In genomic region chr14:74647834-74648361, GRCh38 we compare ENCODE assay signal across 9 cellular contexts. TPM values are rescaled to one million over a fixed set of nuclear protein-coding genes. Genes with fewer than 3 reads are reported as not detected.
DNase-seq lines count a peak whose midpoint lies in the region; ATAC-seq, FAIRE-seq and TF ChIP-seq lines count a peak whose summit lies in the region.
"Had no signal": no experiment of that assay in that cellular context is flagged by ENCODE, and none has a peak within 500 bp of the region (broad histone marks: within the 10 kb centered on the region; RNA-seq: fewer than 3 reads in every experiment).

No MANE protein-coding gene starts in this region.

- H3K27me3 ChIP-seq in bronchial epithelial cell (ENCODE audit: control insufficient read depth, insufficient read depth, low read length), result no peaks in the 10 kb centered on the region
- no peaks in the 10 kb centered on the region for H3K27me3 ChIP-seq in pancreas

- peaks cover 6 to 19% of the 10 kb centered on the region in 2 donors for H3K27me3 Mint-ChIP-seq in stimulated activated naive B cell treated with anti-CD40 and anti-IgM and Interleukin-4, amounts not matched to agents 10 μg/mL and 1 μg/mL and 100 μg/mL, for 72 hours
- H3K27me3 Mint-ChIP-seq: activated T-cell treated with anti-CD3 and anti-CD28 coated beads, Interleukin-2, amount 50 U/mL, for 24 hours had no signal

- 6 to 12% methylated on average over 5 of the region's 5 CpGs for WGBS in pancreas, 2 donors

- no peak overlapping the region for H3K27ac ChIP-seq in pancreas

- peaks cover 0 to 1% of the 10 kb centered on the region in 2 donors for H3K36me3 Mint-ChIP-seq in stimulated activated naive B cell treated with anti-CD40 and anti-IgM and Interleukin-4, amounts not matched to agents 10 μg/mL and 1 μg/mL and 100 μg/mL, for 72 hours

- no peaks in the 10 kb centered on the region for H3K9me3 Mint-ChIP-seq in stimulated activated naive B cell treated with anti-CD40 and anti-IgM and Interleukin-4, amounts not matched to agents 10 μg/mL and 1 μg/mL and 100 μg/mL, for 72 hours
- H3K9me3 Mint-ChIP-seq: activated T-cell treated with anti-CD3 and anti-CD28 coated beads, Interleukin-2, amount 50 U/mL, for 24 hours had no signal

- peaks cover 0 to 6% (median 0%) of the 10 kb centered on the region in 3 donors for H3K4me1 ChIP-seq in pancreas

- H3K36me3 ChIP-seq in bronchial epithelial cell (ENCODE audit: control insufficient read depth, insufficient read depth, low read length) (no peaks in the 10 kb centered on the region), pancreas (no peaks in the 10 kb centered on the region)

- TF ChIP-seq CTCF in bronchial epithelial cell (IDR thresholded peaks at IDR 0.05; ENCODE audit: insufficient read depth, low read length, severe bottlenecking) (no peak), pancreas (IDR thresholded peaks at IDR 0.05) (no peak)

- H3K4me3 Mint-ChIP-seq in stimulated activated naive B cell treated with anti-CD40 and anti-IgM and Interleukin-4, amounts not matched to agents 10 μg/mL and 1 μg/mL and 100 μg/mL, for 72 hours, result no peak overlapping the region
- H3K4me3 Mint-ChIP-seq: activated T-cell treated with anti-CD3 and anti-CD28 coated beads, Interleukin-2, amount 50 U/mL, for 24 hours had no signal

- no peak overlapping the region for H3K27ac Mint-ChIP-seq in stimulated activated naive B cell treated with anti-CD40 and anti-IgM and Interleukin-4, amounts not matched to agents 10 μg/mL and 1 μg/mL and 100 μg/mL, for 72 hours
- H3K27ac Mint-ChIP-seq: activated T-cell treated with anti-CD3 and anti-CD28 coated beads, Interleukin-2, amount 50 U/mL, for 24 hours had no signal

- no peak for FAIRE-seq in bronchial epithelial cell (lab: Jason Lieb, UNC)
- FAIRE-seq in pancreas (lab: Jason Lieb, UNC), result no peak

- H3K4me3 ChIP-seq in bronchial epithelial cell (ENCODE audit: low read depth, low read length) (no peak overlapping the region), pancreas (no peak overlapping the region)

- H3K4me1 Mint-ChIP-seq in stimulated activated naive B cell treated with anti-CD40 and anti-IgM and Interleukin-4, amounts not matched to agents 10 μg/mL and 1 μg/mL and 100 μg/mL, for 72 hours, result peaks cover 3 to 4% of the 10 kb centered on the region in 2 donors

- intact Hi-C loops in pancreas (cut with DNase I), result no loop called here

- H3K9me3 ChIP-seq in pancreas, result no peaks in the 10 kb centered on the region

- ATAC-seq in pancreas (peak; percentile 40 to 72 (median 56)), GM19467 (IDR thresholded peaks at IDR 0.05; ENCODE audit: unreplicated experiment) (no peak)
- ATAC-seq in stimulated activated naive B cell treated with anti-CD40 and anti-IgM and Interleukin-4, amounts not matched to agents 10 μg/mL and 1 μg/mL and 100 μg/mL, for 72 hours (replicated peaks), result no peak

- peak; percentile 36 for DNase-seq in EH (ENCODE audit: low read depth)
- DNase-seq in NCI-H2107 treated with DMSO at 0.1 percent for 48 hours (lab: John Stamatoyannopoulos, UW; ENCODE audit: unreplicated experiment), result peak; percentile 80
- peak; percentile 73 for DNase-seq in bronchial epithelial cell (ENCODE audit: low read depth)
- peak in 4 of 6 donors; percentile 9 to 52 (median 28) for DNase-seq in pancreas
- DNase-seq in NCI-H128 (lab: John Stamatoyannopoulos, UW; ENCODE audit: unreplicated experiment), result no peak
- no peak for DNase-seq in activated CD4-positive, CD25-positive, alpha-beta regulatory T cell (lab: John Stamatoyannopoulos, UW)
- DNase-seq in stimulated activated naive B cell treated with anti-CD40 and anti-IgM and Interleukin-4, amounts not matched to agents 10 μg/mL and 1 μg/mL and 100 μg/mL, for 72 hours, result no peak
- DNase-seq: activated T-cell treated with anti-CD3 and anti-CD28 coated beads, Interleukin-2, amount 50 U/mL, for 24 hours had no signal

RNA-seq across cellular contexts. Expression of gene LTBP2, which starts 35.9 kb away (rescaled TPM):
- total RNA-seq in bronchial epithelial cell (4.1 and 6.6 TPM in 2 replicates), pancreas (10 to 100 TPM in 2 of 6 donors, 1 to 10 TPM in 4; 3.3 to 18.1 (median 5.5) TPM)
- polyA plus RNA-seq in pancreas, result 1 to 10 TPM; 1.8 to 2.5 TPM

Comparison
In these comparisons a context has a peak if more than half of its experiments do, and no peak if none do; other contexts are left out.
1. DNase-seq: peak in EH (single experiment), NCI-H2107 treated with DMSO at 0.1 percent for 48 hours (single experiment), bronchial epithelial cell (single experiment) and pancreas (4 of 6); none in NCI-H128 (single experiment), activated CD4-positive, CD25-positive, alpha-beta regulatory T cell (0 of 4) and stimulated activated naive B cell treated with anti-CD40 and anti-IgM and Interleukin-4, amounts not matched to agents 10 μg/mL and 1 μg/mL and 100 μg/mL, for 72 hours (single experiment).
2. ATAC-seq: peak in pancreas (4 of 4); none in GM19467 (single experiment) and stimulated activated naive B cell treated with anti-CD40 and anti-IgM and Interleukin-4, amounts not matched to agents 10 μg/mL and 1 μg/mL and 100 μg/mL, for 72 hours (0 of 2).